14 cellular contexts compared by ENCODE assay signal in the genomic region with DNA sequence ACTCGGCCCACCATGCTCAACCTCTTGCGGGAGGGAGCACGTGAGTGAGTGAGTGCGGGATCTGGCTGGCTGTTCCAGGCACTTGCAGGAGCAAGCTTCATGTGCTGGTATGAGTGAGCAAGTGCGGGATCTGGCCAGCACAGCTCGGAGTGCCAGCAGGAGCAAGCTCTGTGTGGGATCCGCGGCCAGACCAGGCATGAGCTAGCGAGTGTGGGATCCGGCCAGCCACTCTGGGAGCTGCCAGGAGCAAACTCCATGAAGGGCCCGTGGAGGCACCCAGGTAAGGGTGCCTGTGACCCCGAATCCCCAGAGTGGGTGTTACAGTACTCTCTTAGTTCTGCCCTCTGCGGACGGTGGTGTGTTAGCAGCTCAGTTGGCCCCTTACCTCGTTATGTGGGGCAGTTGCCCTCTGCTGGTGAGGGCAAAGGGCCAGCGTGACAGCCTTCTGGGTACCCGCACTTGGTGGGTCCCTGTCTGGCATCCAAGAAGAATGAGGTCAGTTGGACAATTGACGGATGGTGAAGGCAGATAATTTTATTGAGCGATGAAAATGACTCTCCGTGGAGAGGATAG.
"Had no signal": no experiment of that assay in that cellular context is flagged by ENCODE, and none has a peak within 500 bp of the region (broad histone marks: within the 10 kb centered on the region; RNA-seq: fewer than 3 reads in every experiment).

No MANE protein-coding gene starts in this region.

- H3K36me3 Mint-ChIP-seq: naive B cell had no signal

- FAIRE-seq: endometrium, keratinocyte had no signal

- H3K27ac Mint-ChIP-seq: activated T-helper 1 cell treated with anti-CD3 and anti-CD28 coated beads, Interleukin-12 subunit alpha, Interleukin-12 subunit beta, Interleukin-2, Interleukin-4 antibody, amounts not matched to agents 30 ng/mL and 10 ng/mL and 1 ng/mL, durations not matched to agents 14 hours and 24 hours and 36 hours; stimulated activated naive B cell treated with anti-CD40 and anti-IgM and Interleukin-4, amounts not matched to agents 10 μg/mL and 1 μg/mL and 100 μg/mL, for 72 hours had no signal

- DNase-seq: activated naive CD4-positive, alpha-beta T cell treated with Interleukin-2 at 50 U/mL for 16 hours; naive B cell; retina; stimulated activated CD4-positive, alpha-beta T cell treated with anti-CD3 and anti-CD28 coated beads, Interleukin-15, amount 100 ng/mL, for 24 hours; stimulated activated CD4-positive, alpha-beta T cell treated with anti-CD3 and anti-CD28 coated beads, Interleukin-4, amount 100 ng/mL, for 1 hour; stimulated activated naive B cell treated with anti-CD40 and anti-IgM and Interleukin-4, amounts not matched to agents 10 μg/mL and 1 μg/mL and 100 μg/mL, for 72 hours had no signal

- H3K27me3 Mint-ChIP-seq: naive B cell; stimulated activated naive B cell treated with anti-CD40 and anti-IgM and Interleukin-4, amounts not matched to agents 10 μg/mL and 1 μg/mL and 100 μg/mL, for 72 hours had no signal

- H3K9me3 Mint-ChIP-seq: activated T-helper 1 cell treated with anti-CD3 and anti-CD28 coated beads, Interleukin-12 subunit alpha, Interleukin-12 subunit beta, Interleukin-2, Interleukin-4 antibody, amounts not matched to agents 30 ng/mL and 10 ng/mL and 1 ng/mL, durations not matched to agents 14 hours and 24 hours and 36 hours; naive B cell; stimulated activated naive B cell treated with anti-CD40 and anti-IgM and Interleukin-4, amounts not matched to agents 10 μg/mL and 1 μg/mL and 100 μg/mL, for 72 hours had no signal

- H3K27ac ChIP-seq: left lung, parathyroid adenoma, skin epidermis, tibial nerve had no signal

- H3K4me3 Mint-ChIP-seq: activated T-helper 1 cell treated with anti-CD3 and anti-CD28 coated beads, Interleukin-12 subunit alpha, Interleukin-12 subunit beta, Interleukin-2, Interleukin-4 antibody, amounts not matched to agents 30 ng/mL and 10 ng/mL and 1 ng/mL, durations not matched to agents 14 hours and 24 hours and 36 hours; naive B cell; stimulated activated naive B cell treated with anti-CD40 and anti-IgM and Interleukin-4, amounts not matched to agents 10 μg/mL and 1 μg/mL and 100 μg/mL, for 72 hours had no signal

- ATAC-seq: esophagus mucosa; left lung; stimulated activated naive B cell treated with anti-CD40 and anti-IgM and Interleukin-4, amounts not matched to agents 10 μg/mL and 1 μg/mL and 100 μg/mL, for 72 hours had no signal
